In genomic region chr6:42981866-42982265, GRCh38 we compare ENCODE assay signal across 23 cellular contexts. TPM values are rescaled to one million over a fixed set of nuclear protein-coding genes. Genes with fewer than 3 reads are reported as not detected.
DNase-seq lines count a peak whose midpoint lies in the region; ATAC-seq, FAIRE-seq and TF ChIP-seq lines count a peak whose summit lies in the region.
"Had no signal": no experiment of that assay in that cellular context is flagged by ENCODE, and none has a peak within 500 bp of the region (broad histone marks: within the 10 kb centered on the region; RNA-seq: fewer than 3 reads in every experiment).

No MANE protein-coding gene starts in this region.

- H3K27me3 Mint-ChIP-seq in T-helper 2 cell treated with Interferon-gamma antibody and Interleukin-4, amounts not matched to agents 5 μg/mL and 100 μg/mL, for 36 hours (ENCODE audit: low read depth): no peaks in the 10 kb centered on the region
- no peaks in the 10 kb centered on the region for H3K27me3 Mint-ChIP-seq in CD4-positive, alpha-beta T cell
- no peaks in the 10 kb centered on the region for H3K27me3 Mint-ChIP-seq in T-cell

- POLR2A ChIA-PET in CD4-positive, alpha-beta T cell (lab: Charles Lee): no interaction called here
- POLR2A ChIA-PET in T-cell (lab: Charles Lee) (no interaction called here), endothelial cell of umbilical vein (lab: Charles Lee) (no interaction called here)

- peak overlapping the region; percentile 2 for H3K27ac Mint-ChIP-seq in T-helper 2 cell treated with Interferon-gamma antibody and Interleukin-4, amounts not matched to agents 5 μg/mL and 100 μg/mL, for 36 hours
- peak overlapping the region; percentile 77 for H3K27ac Mint-ChIP-seq in CD4-positive, alpha-beta T cell
- peak overlapping the region; percentile 17 to 60 for H3K27ac Mint-ChIP-seq in T-cell

- H3K36me3 ChIP-seq in endothelial cell of umbilical vein (ENCODE audit: control insufficient read depth in 2 of 2, extremely low read depth in 1 of 2, insufficient read depth in 2 of 2, low read length in 2 of 2): no peaks in the 10 kb centered on the region
- H3K36me3 ChIP-seq: thyroid gland had no signal

- no peak overlapping the region for H3K9ac ChIP-seq in endothelial cell of umbilical vein (replicated peaks; ENCODE audit: extremely low read depth, insufficient read depth, low read length)
- H3K9ac ChIP-seq: BLaER1 had no signal

- no peak for TF ChIP-seq POLR2A in endothelial cell of umbilical vein (IDR thresholded peaks at IDR 0.05; ENCODE audit: low read depth, low read length)

- no peak overlapping the region for H3K4me2 ChIP-seq in endothelial cell of umbilical vein (ENCODE audit: insufficient read depth, low read length)
- H3K4me2 ChIP-seq: BLaER1, PC-9 had no signal

- H3K4me3 ChIP-seq in endothelial cell of umbilical vein (replicated peaks in 1 of 3; ENCODE audit: insufficient read depth in 1 of 3, low read depth in 1 of 3, low read length in 3 of 3): no peak overlapping the region
- H3K4me3 ChIP-seq: BLaER1, PC-9, thyroid gland had no signal

- dilution Hi-C loops in endothelial cell of umbilical vein (cut with MboI; ENCODE audit: extremely low pct_ligation_motif_present, low sequenced_read_pairs): no loop called here

- intact Hi-C loops in CD4-positive, alpha-beta T cell (cut with DNase I, micrococcal nuclease): no loop called here
- intact Hi-C loops in endothelial cell of umbilical vein (cut with micrococcal nuclease): loop anchor here (5.0 kb wide), 1 partner anchor 80 kb away; no protein-coding TSS in a partner anchor

- no peak overlapping the region for H3K4me3 Mint-ChIP-seq in T-helper 2 cell treated with Interferon-gamma antibody and Interleukin-4, amounts not matched to agents 5 μg/mL and 100 μg/mL, for 36 hours
- H3K4me3 Mint-ChIP-seq in CD4-positive, alpha-beta T cell: peak overlapping the region; percentile 59
- H3K4me3 Mint-ChIP-seq in T-cell: peak overlapping the region in 2 of 3 donors; percentile 1 to 4

- no peaks in the 10 kb centered on the region for H3K9me3 Mint-ChIP-seq in T-helper 2 cell treated with Interferon-gamma antibody and Interleukin-4, amounts not matched to agents 5 μg/mL and 100 μg/mL, for 36 hours
- H3K9me3 Mint-ChIP-seq in CD4-positive, alpha-beta T cell: no peaks in the 10 kb centered on the region
- no peaks in the 10 kb centered on the region for H3K9me3 Mint-ChIP-seq in T-cell

- no TSS peak for BruUV-seq in endothelial cell of umbilical vein (replicated peaks; lab: Mats Ljungman, UMichigan)

- H3K4me1 ChIP-seq in endothelial cell of umbilical vein (ENCODE audit: control insufficient read depth, extremely low read depth, insufficient read depth, low read length): peaks cover 34% of the 10 kb centered on the region

- no peaks in the 10 kb centered on the region for H3K9me3 ChIP-seq in CD4-positive, alpha-beta T cell (ENCODE audit: control insufficient read depth, low read length)
- no peaks in the 10 kb centered on the region for H3K9me3 ChIP-seq in endothelial cell of umbilical vein (replicated peaks; ENCODE audit: control insufficient read depth, insufficient read depth, low read length)
- H3K9me3 ChIP-seq: BLaER1, thyroid gland had no signal

- peaks cover 3% of the 10 kb centered on the region for H4K20me1 ChIP-seq in endothelial cell of umbilical vein (replicated peaks; ENCODE audit: control insufficient read depth, extremely low read depth, insufficient read depth, low read length)

- CTCF ChIA-PET in CD4-positive, alpha-beta T cell (lab: Charles Lee): no interaction called here
- CTCF ChIA-PET in T-cell (lab: Charles Lee): no interaction called here
- CTCF ChIA-PET in endothelial cell of umbilical vein (lab: Charles Lee): interaction anchor here (0.6 kb wide), 1 partner anchor 164 kb away, joined by 3 read pairs; no protein-coding TSS in a partner anchor

- H3K27ac ChIP-seq in CD4-positive, alpha-beta T cell (ENCODE audit: low read depth, low read length): no peak overlapping the region
- H3K27ac ChIP-seq in endothelial cell of umbilical vein (ENCODE audit: insufficient read depth, low read depth, low read length): no peak overlapping the region
- H3K27ac ChIP-seq: BLaER1, PC-9, thyroid gland had no signal

- no peaks in the 10 kb centered on the region for H3K9me1 ChIP-seq in endothelial cell of umbilical vein (replicated peaks; ENCODE audit: control insufficient read depth, extremely low read depth, insufficient read depth, low read length)

- H3K4me1 Mint-ChIP-seq in T-helper 2 cell treated with Interferon-gamma antibody and Interleukin-4, amounts not matched to agents 5 μg/mL and 100 μg/mL, for 36 hours (ENCODE audit: low read depth): peaks cover 35% of the 10 kb centered on the region
- peaks cover 64% of the 10 kb centered on the region for H3K4me1 Mint-ChIP-seq in CD4-positive, alpha-beta T cell (ENCODE audit: low read depth)
- H3K4me1 Mint-ChIP-seq in T-cell: peaks cover 53 to 65% (median 56%) of the 10 kb centered on the region in 3 donors

- H2AFZ ChIP-seq in endothelial cell of umbilical vein (ENCODE audit: low read depth, low read length): peak overlapping the region; percentile 35
- H2AFZ ChIP-seq: PC-9 had no signal

- peak; percentile 46 for FAIRE-seq in endothelial cell of umbilical vein (lab: Jason Lieb, UNC)
- FAIRE-seq: endometrium, GM12892 had no signal

- DNase-seq in T-helper 2 cell treated with Interferon-gamma antibody and Interleukin-4, amounts not matched to agents 5 μg/mL and 100 μg/mL, for 36 hours (ENCODE audit: low spot score): no peak
- DNase-seq in T-helper 2 cell: no peak
- DNase-seq in CD4-positive, alpha-beta T cell: no peak
- DNase-seq in T-cell: no peak
- no peak for DNase-seq in endothelial cell of umbilical vein (ENCODE audit: low read depth, low spot score)
- no peak for DNase-seq in DMS79 (lab: John Stamatoyannopoulos, UW)
- no peak for DNase-seq in NCI-H446 treated with DMSO at 0.1 percent for 48 hours (lab: John Stamatoyannopoulos, UW)
- DNase-seq: activated effector memory CD4-positive, alpha-beta T cell treated with anti-CD3 and anti-CD28 coated beads, Interleukin-2, amount 50 U/mL, for 16 hours; DMS 273 treated with DMSO at 0.1 percent for 48 hours; NCI-H146; NCI-H774; nucleus accumbens; PC-9; retina; stimulated activated CD4-positive, alpha-beta T cell treated with anti-CD3 and anti-CD28 coated beads, Interleukin-12 subunit alpha, Interleukin-12 subunit beta, amount 100 ng/mL, for 4 hours; thyroid gland had no signal

- ATAC-seq in CD4-positive, alpha-beta T cell (ENCODE audit: poor library complexity): no peak
- ATAC-seq in T-cell (replicated peaks in 1 of 4): no peak
- no peak for ATAC-seq in HG02798 (IDR thresholded peaks at IDR 0.05; ENCODE audit: poor library complexity, unreplicated experiment)

- no peak for TF ChIP-seq CTCF in CD4-positive, alpha-beta T cell (IDR thresholded peaks at IDR 0.05)
- TF ChIP-seq CTCF in endothelial cell of umbilical vein (IDR thresholded peaks at IDR 0.05; ENCODE audit: extremely low read depth in 1 of 2, insufficient read depth in 1 of 2, low read depth in 1 of 2, low read length in 2 of 2): no peak

- peaks cover 26% of the 10 kb centered on the region for H3K79me2 ChIP-seq in endothelial cell of umbilical vein (ENCODE audit: control insufficient read depth, insufficient read depth, low read length)

- H3K27me3 ChIP-seq in CD4-positive, alpha-beta T cell (ENCODE audit: control insufficient read depth, insufficient read depth, low read length): no peaks in the 10 kb centered on the region
- no peaks in the 10 kb centered on the region for H3K27me3 ChIP-seq in endothelial cell of umbilical vein (ENCODE audit: control insufficient read depth in 2 of 2, insufficient read depth in 2 of 2, low read length in 2 of 2)
- H3K27me3 ChIP-seq: BLaER1, thyroid gland had no signal

- peaks cover 9% of the 10 kb centered on the region for H3K36me3 Mint-ChIP-seq in T-helper 2 cell treated with Interferon-gamma antibody and Interleukin-4, amounts not matched to agents 5 μg/mL and 100 μg/mL, for 36 hours (ENCODE audit: low read depth)
- H3K36me3 Mint-ChIP-seq in CD4-positive, alpha-beta T cell (ENCODE audit: low read depth): peaks cover 18% of the 10 kb centered on the region
- no peaks in the 10 kb centered on the region for H3K36me3 Mint-ChIP-seq in T-cell

RNA-seq across cellular contexts. Expression of gene PPP2R5D, which starts 2.5 kb away (rescaled TPM):
- total RNA-seq in CD4-positive, alpha-beta T cell: 10 to 100 TPM; 15.3 to 17.5 TPM
- total RNA-seq in T-cell (10 to 100 TPM; 27.8 to 35.1 (median 33.3) TPM), endothelial cell of umbilical vein (45.5 and 51.0 TPM in 2 replicates)
- polyA plus RNA-seq in endothelial cell of umbilical vein: 58.9 and 60.2 TPM in 2 replicates
- 66.9 and 92.4 TPM in 2 replicates for polyA plus RNA-seq in endothelial cell of umbilical vein (2011; cell fraction: cytosol; rRNA removed)
- 93.1 and 107 TPM in 2 replicates for polyA plus RNA-seq in endothelial cell of umbilical vein (2011; cell fraction: nucleus; rRNA removed)
- 46.2 and 54.0 TPM in 2 replicates for polyA plus RNA-seq in endothelial cell of umbilical vein (2012)
- polyA minus RNA-seq in endothelial cell of umbilical vein: 72.4 and 92.4 TPM in 2 replicates
- 33.4 TPM for polyA minus RNA-seq in endothelial cell of umbilical vein (2011; cell fraction: cytosol; rRNA and poly(A)+ RNA removed)
- 19.7 and 27.7 TPM in 2 replicates for polyA minus RNA-seq in endothelial cell of umbilical vein (2011; cell fraction: nucleus; rRNA and poly(A)+ RNA removed)

RNA-seq across cellular contexts. Expression of gene PEX6, which starts 2.9 kb away (rescaled TPM):
- 10 to 100 TPM; 12.8 to 13.6 TPM for total RNA-seq in CD4-positive, alpha-beta T cell
- total RNA-seq in T-cell: 10 to 100 TPM; 20.5 to 30.5 (median 27.4) TPM
- 9.9 and 18.1 TPM in 2 replicates for total RNA-seq in endothelial cell of umbilical vein
- polyA plus RNA-seq in endothelial cell of umbilical vein: 10.8 and 11.2 TPM in 2 replicates
- polyA plus RNA-seq in endothelial cell of umbilical vein (2011; cell fraction: cytosol; rRNA removed): 7.2 and 8.8 TPM in 2 replicates
- 21.0 and 24.1 TPM in 2 replicates for polyA plus RNA-seq in endothelial cell of umbilical vein (2011; cell fraction: nucleus; rRNA removed)
- 4.5 and 8.7 TPM in 2 replicates for polyA plus RNA-seq in endothelial cell of umbilical vein (2012)
- polyA minus RNA-seq in endothelial cell of umbilical vein: 10.0 and 11.1 TPM in 2 replicates
- polyA minus RNA-seq in endothelial cell of umbilical vein (2011; cell fraction: cytosol; rRNA and poly(A)+ RNA removed): 11.2 TPM
- polyA minus RNA-seq in endothelial cell of umbilical vein (2011; cell fraction: nucleus; rRNA and poly(A)+ RNA removed): 4.3 and 6.2 TPM in 2 replicates

RNA-seq across cellular contexts. Expression of gene GNMT, which starts 21.3 kb away (rescaled TPM):
- total RNA-seq in CD4-positive, alpha-beta T cell: 1 to 10 TPM; 1.2 to 2.1 TPM
- 1 to 10 TPM in 4 of 5 donors, under 1 TPM in 1; 0.93 to 3.4 (median 1.3) TPM for total RNA-seq in T-cell
- 0.42 and 1.2 TPM in 2 replicates for total RNA-seq in endothelial cell of umbilical vein
- polyA plus RNA-seq in endothelial cell of umbilical vein: 0.41 and 0.70 TPM in 2 replicates
- 0.20 and 0.22 TPM in 2 replicates for polyA plus RNA-seq in endothelial cell of umbilical vein (2011; cell fraction: cytosol; rRNA removed)
- polyA plus RNA-seq in endothelial cell of umbilical vein (2011; cell fraction: nucleus; rRNA removed): 2.1 and 2.3 TPM in 2 replicates
- polyA plus RNA-seq in endothelial cell of umbilical vein (2012): 0.21 and 0.33 TPM in 2 replicates
- 0.53 and 1.4 TPM in 2 replicates for polyA minus RNA-seq in endothelial cell of umbilical vein
- polyA minus RNA-seq in endothelial cell of umbilical vein (2011; cell fraction: cytosol; rRNA and poly(A)+ RNA removed): not detected
- polyA minus RNA-seq in endothelial cell of umbilical vein (2011; cell fraction: nucleus; rRNA and poly(A)+ RNA removed): 0.58 and 0.82 TPM in 2 replicates
- total RNA-seq: fibroblast of villous mesenchyme, HT1080, kidney epithelial cell had no signal

RNA-seq across cellular contexts. Expression of gene MEA1, which starts 31.9 kb away (rescaled TPM):
- total RNA-seq in CD4-positive, alpha-beta T cell: 10 to 100 TPM; 13.6 to 17.0 TPM
- total RNA-seq in T-cell (10 to 100 TPM; 20.5 to 38.7 (median 34.0) TPM), endothelial cell of umbilical vein (55.6 and 62.5 TPM in 2 replicates)
- polyA plus RNA-seq in endothelial cell of umbilical vein: 68.0 and 69.5 TPM in 2 replicates
- polyA plus RNA-seq in endothelial cell of umbilical vein (2011; cell fraction: cytosol; rRNA removed): 90.6 and 112 TPM in 2 replicates
- 25.8 and 26.3 TPM in 2 replicates for polyA plus RNA-seq in endothelial cell of umbilical vein (2011; cell fraction: nucleus; rRNA removed)
- 63.6 and 79.9 TPM in 2 replicates for polyA plus RNA-seq in endothelial cell of umbilical vein (2012)
- 55.9 and 56.6 TPM in 2 replicates for polyA minus RNA-seq in endothelial cell of umbilical vein
- polyA minus RNA-seq in endothelial cell of umbilical vein (2011; cell fraction: cytosol; rRNA and poly(A)+ RNA removed): 28.9 TPM
- 8.8 and 12.4 TPM in 2 replicates for polyA minus RNA-seq in endothelial cell of umbilical vein (2011; cell fraction: nucleus; rRNA and poly(A)+ RNA removed)

RNA-seq across cellular contexts. Expression of gene KLHDC3, which starts 32.2 kb away (rescaled TPM):
- total RNA-seq in CD4-positive, alpha-beta T cell: 10 to 100 TPM; 21.0 to 22.3 TPM
- 10 to 100 TPM; 40.5 to 75.3 (median 66.9) TPM for total RNA-seq in T-cell
- 84.6 and 84.8 TPM in 2 replicates for total RNA-seq in endothelial cell of umbilical vein
- polyA plus RNA-seq in endothelial cell of umbilical vein: 120 and 130 TPM in 2 replicates
- polyA plus RNA-seq in endothelial cell of umbilical vein (2011; cell fraction: cytosol; rRNA removed): 78.3 and 82.2 TPM in 2 replicates
- polyA plus RNA-seq in endothelial cell of umbilical vein (2011; cell fraction: nucleus; rRNA removed): 70.9 and 80.1 TPM in 2 replicates
- 54.9 and 59.0 TPM in 2 replicates for polyA plus RNA-seq in endothelial cell of umbilical vein (2012)
- polyA minus RNA-seq in endothelial cell of umbilical vein: 86.8 and 92.8 TPM in 2 replicates
- 52.3 TPM for polyA minus RNA-seq in endothelial cell of umbilical vein (2011; cell fraction: cytosol; rRNA and poly(A)+ RNA removed)
- 16.3 and 16.8 TPM in 2 replicates for polyA minus RNA-seq in endothelial cell of umbilical vein (2011; cell fraction: nucleus; rRNA and poly(A)+ RNA removed)

Comparison
In these comparisons a context has a peak if more than half of its experiments do, and no peak if none do; other contexts are left out.
1. H3K27ac Mint-ChIP-seq: peak in every context shown above with its lines; median percentile 77 in CD4-positive, alpha-beta T cell; 38 in T-cell; 2 in T-helper 2 cell treated with Interferon-gamma antibody and Interleukin-4, amounts not matched to agents 5 μg/mL and 100 μg/mL, for 36 hours.